Comparison of ENCODE assay signal across 22 cellular contexts in the genomic region with DNA sequence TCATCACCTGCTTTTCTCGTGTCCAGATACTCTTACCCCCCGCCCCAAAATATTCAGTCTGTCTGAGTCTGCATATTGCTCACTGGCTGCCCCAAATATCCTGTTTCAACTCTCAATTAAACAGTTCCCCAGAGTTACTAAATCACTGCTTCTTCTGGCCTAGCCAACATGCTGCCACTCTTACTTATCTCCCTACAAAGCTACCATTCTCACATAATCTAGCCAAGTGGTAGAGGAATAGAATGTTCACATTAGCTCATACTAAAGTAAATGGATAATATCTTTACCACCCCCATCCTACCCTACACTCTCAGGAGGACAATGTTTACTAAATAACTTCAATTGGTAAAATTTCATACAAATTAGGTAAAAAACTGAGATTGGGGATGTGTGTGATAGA.
DNase-seq lines count a peak whose midpoint lies in the region; FAIRE-seq and TF ChIP-seq lines count a peak whose summit lies in the region.
"Had no signal": no experiment of that assay in that cellular context is flagged by ENCODE, and none has a peak within 500 bp of the region (broad histone marks: within the 10 kb centered on the region; RNA-seq: fewer than 3 reads in every experiment).

No MANE protein-coding gene starts in this region.

- no peaks in the 10 kb centered on the region for H3K79me2 ChIP-seq in astrocyte (ENCODE audit: insufficient read depth, low read length)

- no peak overlapping the region for H3K27ac ChIP-seq in breast epithelium
- peak overlapping the region; percentile 37 for H3K27ac ChIP-seq in left ventricle myocardium inferior (replicated peaks)
- no peak overlapping the region for H3K27ac ChIP-seq in astrocyte (ENCODE audit: low read depth, low read length)
- H3K27ac ChIP-seq: 22Rv1, BLaER1, C4-2B had no signal

- no peaks in the 10 kb centered on the region for H3K27me3 ChIP-seq in breast epithelium
- H3K27me3 ChIP-seq in left ventricle myocardium inferior (ENCODE audit: low read depth): no peaks in the 10 kb centered on the region
- H3K27me3 ChIP-seq in astrocyte (ENCODE audit: insufficient read depth, low read length): no peaks in the 10 kb centered on the region
- H3K27me3 ChIP-seq: BLaER1 had no signal

- H3K36me3 ChIP-seq in breast epithelium (no peaks in the 10 kb centered on the region), left ventricle myocardium inferior (peaks cover 44% of the 10 kb centered on the region), astrocyte (ENCODE audit: insufficient read depth, low read length) (peaks cover 11% of the 10 kb centered on the region)

- peaks cover 4% of the 10 kb centered on the region for H3K9me3 Mint-ChIP-seq in MCF 10A (ENCODE audit: unreplicated experiment)
- H3K9me3 Mint-ChIP-seq in astrocyte (ENCODE audit: unreplicated experiment): peaks cover 8% of the 10 kb centered on the region
- peaks cover 25% of the 10 kb centered on the region for H3K9me3 Mint-ChIP-seq in progenitor cell of endocrine pancreas (ENCODE audit: low read depth)

- no peak overlapping the region for H3K9ac ChIP-seq in astrocyte (ENCODE audit: low read length)
- H3K9ac ChIP-seq: BLaER1 had no signal

- TF ChIP-seq POLR2A in breast epithelium (IDR thresholded peaks at IDR 0.05): no peak

- no peak overlapping the region for H3K4me2 ChIP-seq in astrocyte (ENCODE audit: low read length)
- H3K4me2 ChIP-seq: BLaER1 had no signal

- no TSS peak for BruUV-seq in MCF 10A (replicated peaks; lab: Mats Ljungman, UMichigan)

- peak overlapping the region; percentile 37 for H3K27ac Mint-ChIP-seq in MCF 10A (ENCODE audit: low read depth, unreplicated experiment)
- peak overlapping the region; percentile 6 for H3K27ac Mint-ChIP-seq in astrocyte (ENCODE audit: unreplicated experiment)
- peak overlapping the region; percentile 19 for H3K27ac Mint-ChIP-seq in progenitor cell of endocrine pancreas
- H3K27ac Mint-ChIP-seq: B cell; CD4-positive, CD25-positive, alpha-beta regulatory T cell; CD8-positive, alpha-beta T cell; HFFc6 had no signal

- no peak for FAIRE-seq in astrocyte (lab: Jason Lieb, UNC)
- FAIRE-seq: A204.1, G401.6, GM12892 had no signal

- H3K36me3 Mint-ChIP-seq in MCF 10A (ENCODE audit: insufficient read depth, unreplicated experiment) (peaks cover 47% of the 10 kb centered on the region), astrocyte (ENCODE audit: low read depth, unreplicated experiment) (peaks cover 41% of the 10 kb centered on the region), progenitor cell of endocrine pancreas (ENCODE audit: insufficient read depth) (peaks cover 65% of the 10 kb centered on the region)

- POLR2A ChIA-PET in MCF 10A (lab: Yijun Ruan, JAX): no interaction called here

- TF ChIP-seq CTCF in MCF 10A (IDR thresholded peaks at IDR 0.05; ENCODE audit: unreplicated experiment) (no peak), breast epithelium (IDR thresholded peaks at IDR 0.05) (no peak), left ventricle myocardium inferior (IDR thresholded peaks at IDR 0.05; ENCODE audit: borderline replicate concordance) (no peak), astrocyte (IDR thresholded peaks at IDR 0.05; ENCODE audit: insufficient read depth, low read depth, low read length) (no peak), progenitor cell of endocrine pancreas (IDR thresholded peaks at IDR 0.05; ENCODE audit: unreplicated experiment) (no peak)

- DNase-seq in MCF 10A (ENCODE audit: unreplicated experiment): no peak
- no peak for DNase-seq in breast epithelium (ENCODE audit: low spot score in 2 of 2)
- DNase-seq in left ventricle myocardium inferior: no peak
- no peak for DNase-seq in cardiac septum (ENCODE audit: low spot score)
- DNase-seq in astrocyte (ENCODE audit: low read depth): no peak
- DNase-seq in progenitor cell of endocrine pancreas (ENCODE audit: low spot score, unreplicated experiment): no peak
- DNase-seq in posterior cingulate gyrus: no peak
- DNase-seq: Caco-2; CD4-positive, CD25-positive, alpha-beta regulatory T cell; CD8-positive, alpha-beta T cell; DMS153; DND-41; GOT3; HFFc6 had no signal

- no peak overlapping the region for H2AFZ ChIP-seq in astrocyte (ENCODE audit: low read depth, low read length)

- peaks cover 0 to 7% of the 10 kb centered on the region in 2 donors for H3K9me3 ChIP-seq in breast epithelium
- H3K9me3 ChIP-seq in left ventricle myocardium inferior (replicated peaks): peaks cover 11% of the 10 kb centered on the region
- no peaks in the 10 kb centered on the region for H3K9me3 ChIP-seq in astrocyte (ENCODE audit: insufficient read depth, low read depth, low read length)
- H3K9me3 ChIP-seq: Caco-2, HAP-1 had no signal

- H4K20me1 ChIP-seq in astrocyte (ENCODE audit: insufficient read depth, low read length): peaks cover 5% of the 10 kb centered on the region
- H4K20me1 ChIP-seq: BLaER1 had no signal

- no peaks in the 10 kb centered on the region for H3K4me1 ChIP-seq in breast epithelium
- H3K4me1 ChIP-seq in left ventricle myocardium inferior: peaks cover 16% of the 10 kb centered on the region
- H3K4me1 ChIP-seq in astrocyte (ENCODE audit: insufficient read depth, low read length): no peaks in the 10 kb centered on the region
- H3K4me1 ChIP-seq: BLaER1, Caco-2, HAP-1 had no signal

- no peaks in the 10 kb centered on the region for H3K27me3 Mint-ChIP-seq in MCF 10A (ENCODE audit: insufficient read depth, unreplicated experiment)
- no peaks in the 10 kb centered on the region for H3K27me3 Mint-ChIP-seq in astrocyte (ENCODE audit: low read depth, unreplicated experiment)
- H3K27me3 Mint-ChIP-seq in progenitor cell of endocrine pancreas: no peaks in the 10 kb centered on the region
- H3K27me3 Mint-ChIP-seq: B cell; CD4-positive, CD25-positive, alpha-beta regulatory T cell had no signal

- H3K4me3 Mint-ChIP-seq in MCF 10A (ENCODE audit: unreplicated experiment) (no peak overlapping the region), astrocyte (ENCODE audit: unreplicated experiment) (no peak overlapping the region), progenitor cell of endocrine pancreas (ENCODE audit: low read depth) (no peak overlapping the region)
- H3K4me3 Mint-ChIP-seq: B cell; CD4-positive, CD25-positive, alpha-beta regulatory T cell; CD8-positive, alpha-beta T cell; HFFc6 had no signal

- H3K4me3 ChIP-seq in breast epithelium: no peak overlapping the region
- no peak overlapping the region for H3K4me3 ChIP-seq in left ventricle myocardium inferior
- no peak overlapping the region for H3K4me3 ChIP-seq in astrocyte (ENCODE audit: insufficient read depth, low read depth, low read length)
- H3K4me3 ChIP-seq: BLaER1, HAP-1 had no signal

- no peaks in the 10 kb centered on the region for H3K4me1 Mint-ChIP-seq in MCF 10A (ENCODE audit: insufficient read depth, unreplicated experiment)
- H3K4me1 Mint-ChIP-seq in astrocyte (ENCODE audit: low read depth, unreplicated experiment): no peaks in the 10 kb centered on the region
- H3K4me1 Mint-ChIP-seq in progenitor cell of endocrine pancreas (ENCODE audit: low read depth): peaks cover 7% of the 10 kb centered on the region
- H3K4me1 Mint-ChIP-seq: B cell had no signal

- intact Hi-C loops in MCF 10A (cut with micrococcal nuclease) (no loop called here), breast epithelium (cut with DNase I; ENCODE audit: low total_unique reads) (no loop called here), left ventricle myocardium inferior (cut with micrococcal nuclease) (no loop called here), cardiac septum (cut with DNase I) (no loop called here), posterior cingulate gyrus (cut with DNase I) (no loop called here)

- CTCF ChIA-PET in MCF 10A (lab: Yijun Ruan, JAX): interaction anchor here (0.9 kb wide), 1 partner anchor 15 kb away, joined by 3 read pairs; no protein-coding TSS in a partner anchor
